ENCODE assay signal across 2 cellular contexts in genomic region chr12:132160016-132160415, GRCh38.
TF ChIP-seq lines count a peak whose summit lies in the region.

No MANE protein-coding gene starts in this region.

TF ChIP-seq in HepG2, 621 proteins besides CTCF, POLR2A, EP300 and RAD21:
- no peak for TF ChIP-seq HNRNPLL (IDR thresholded peaks at IDR 0.05; ENCODE audit: low read depth, low read length, poor library complexity, severe bottlenecking)
- no peak for TF ChIP-seq PHF20 (CRISPR knock-in tag; IDR thresholded peaks at IDR 0.05)
- TF ChIP-seq ADNP (CRISPR knock-in tag; IDR thresholded peaks at IDR 0.05) = no peak
- no peak for TF ChIP-seq HDAC1 (CRISPR knock-in tag; IDR thresholded peaks at IDR 0.05)

TF ChIP-seq in WTC11, 78 proteins besides CTCF, POLR2A, EP300 and RAD21:
- no peak for TF ChIP-seq NR2C2 (CRISPR knock-in tag; IDR thresholded peaks at IDR 0.05)
- TF ChIP-seq FOXP1 (CRISPR knock-in tag; IDR thresholded peaks at IDR 0.05; ENCODE audit: borderline replicate concordance) = no peak
- no peak for TF ChIP-seq ELF4 (CRISPR knock-in tag; IDR thresholded peaks at IDR 0.05; ENCODE audit: low read depth)
- TF ChIP-seq E2F1 (CRISPR knock-in tag; IDR thresholded peaks at IDR 0.05) = no peak
- no peak for TF ChIP-seq ERG (CRISPR knock-in tag; IDR thresholded peaks at IDR 0.05)
- no peak for TF ChIP-seq ZNF121 (CRISPR knock-in tag; IDR thresholded peaks at IDR 0.05)
- no peak for TF ChIP-seq ZNF219 (CRISPR knock-in tag; IDR thresholded peaks at IDR 0.05; ENCODE audit: borderline replicate concordance)
- TF ChIP-seq ATF6 (CRISPR knock-in tag; IDR thresholded peaks at IDR 0.05) = no peak
- no peak for TF ChIP-seq SOX15 (CRISPR knock-in tag; IDR thresholded peaks at IDR 0.05)
- no peak for TF ChIP-seq ATF1 (CRISPR knock-in tag; IDR thresholded peaks at IDR 0.05)
- no peak for TF ChIP-seq MAX (CRISPR knock-in tag; IDR thresholded peaks at IDR 0.05)
